Comparison of ENCODE assay signal across 8 cellular contexts in genomic region chr6:12009904-12010634, GRCh38. TPM values are rescaled to one million over a fixed set of nuclear protein-coding genes. Genes with fewer than 3 reads are reported as not detected.
DNase-seq lines count a peak whose midpoint lies in the region; ATAC-seq, FAIRE-seq and TF ChIP-seq lines count a peak whose summit lies in the region.

No MANE protein-coding gene starts in this region.

- peak overlapping the region; percentile 85 to 96 (median 92) for H3K4me3 Mint-ChIP-seq in CD4-positive, alpha-beta memory T cell

- in situ Hi-C loops in GM12878 (cut with MboI): loop anchor here (5.0 to 25.0 kb wide), 3 partner anchors 178 to 595 kb away; no protein-coding TSS in a partner anchor
- in situ Hi-C loops in GM13976 (cut with MboI; ENCODE audit: low sequenced_read_pairs, unreplicated experiment): loop anchor here (10.0 to 25.0 kb wide), 2 partner anchors 55 to 298 kb away; no protein-coding TSS in a partner anchor

- CTCF ChIA-PET in CD4-positive, alpha-beta memory T cell (lab: Charles Lee; ENCODE audit: partially characterized antibody): interaction anchor here (0.9 to 1.3 kb wide), 3 partner anchors 56 to 293 kb away, joined by 3 to 4 read pairs (median 4); no protein-coding TSS in a partner anchor
- CTCF ChIA-PET in GM12878 (lab: Yijun Ruan, JAX): interaction anchor here (0.6 to 1.1 kb wide), 4 partner anchors 49 to 289 kb away, joined by 3 to 5 read pairs (median 4); no protein-coding TSS in a partner anchor

- no peak for TF ChIP-seq CTCF in GM12878 (IDR thresholded peaks at IDR 0.05 in 2 of 3, conservative IDR thresholded peaks at IDR 0.05 in 1 of 3; ENCODE audit: control insufficient read depth in 2 of 3, extremely low read depth in 1 of 3, insufficient read depth in 1 of 3, low read depth in 3 of 3, low read length in 3 of 3)
- no peak for TF ChIP-seq CTCF in left lung (IDR thresholded peaks at IDR 0.05)
- TF ChIP-seq CTCF in thoracic aorta (IDR thresholded peaks at IDR 0.05): no peak
- no peak for TF ChIP-seq CTCF in GM13976 (IDR thresholded peaks at IDR 0.05; ENCODE audit: borderline replicate concordance, control extremely low read depth, extremely low read depth, insufficient read depth, missing control alignments)

- no peak for TF ChIP-seq POLR2A in GM12878 (IDR thresholded peaks at IDR 0.05; ENCODE audit: low read depth, low read length)

- H3K4me1 ChIP-seq in CD4-positive, alpha-beta memory T cell (ENCODE audit: insufficient read depth, low read length): peaks cover 37% of the 10 kb centered on the region
- H3K4me1 ChIP-seq in HUES64 (ENCODE audit: insufficient read depth, low read length) (peaks cover 27% of the 10 kb centered on the region), GM12878 (ENCODE audit: control insufficient read depth, insufficient read depth, low read length) (peaks cover 8% of the 10 kb centered on the region), left lung (peaks cover 5 to 42% of the 10 kb centered on the region in 2 donors), thoracic aorta (ENCODE audit: control insufficient read depth in 1 of 2, low read depth in 2 of 2) (peaks cover 14 to 26% of the 10 kb centered on the region in 2 donors)

- intact Hi-C loops in CD4-positive, alpha-beta memory T cell (cut with micrococcal nuclease): loop anchor here (2.0 to 10.0 kb wide), 11 partner anchors 31 to 1318 kb away; partner anchors contain the start of genes C6orf52, MAK and PAK1IP1
- intact Hi-C loops in GM12878 (cut with micrococcal nuclease; ENCODE audit: unreplicated experiment) (loop anchor here (2.0 to 10.0 kb wide), 6 partner anchors 223 to 347 kb away; partner anchors contain the start of gene EDN1), left lung (cut with DNase I) (no loop called here)

- DNase-seq in CD4-positive, alpha-beta memory T cell: peak in 2 of 5 donors; percentile 10 to 16
- DNase-seq in GM12878 (ENCODE audit: low read depth, low spot score) (no peak), left lung (no peak), thoracic aorta (ENCODE audit: low spot score) (no peak), GM19238 (ENCODE audit: insufficient read length, low spot score) (no peak), 8988T (no peak), GM13976 (ENCODE audit: low spot score) (no peak)

- no peak for TF ChIP-seq EP300 in GM12878 (IDR thresholded peaks at IDR 0.05; ENCODE audit: borderline replicate concordance in 1 of 2, control insufficient read depth in 1 of 2, low read depth in 2 of 2, low read length in 2 of 2)

- TSS peak; percentile 86 for BruUV-seq in GM12878 (replicated peaks; lab: Mats Ljungman, UMichigan)

- POLR2A ChIA-PET in CD4-positive, alpha-beta memory T cell (lab: Charles Lee; ENCODE audit: partially characterized antibody): interaction anchor here (0.6 to 6.4 kb wide), 11 partner anchors 29 to 1288 kb away, joined by 3 to 45 read pairs (median 4); partner anchors contain the start of gene TMEM14C
- POLR2A ChIA-PET in GM12878 (lab: Charles Lee): interaction anchor here (0.8 to 1.5 kb wide), 9 partner anchors 43 to 302 kb away, joined by 3 to 6 read pairs (median 4); no protein-coding TSS in a partner anchor

- no peaks in the 10 kb centered on the region for H3K27me3 ChIP-seq in CD4-positive, alpha-beta memory T cell (ENCODE audit: insufficient read depth, low read length)
- H3K27me3 ChIP-seq in HUES64 (ENCODE audit: insufficient read depth, low read length): no peaks in the 10 kb centered on the region
- no peaks in the 10 kb centered on the region for H3K27me3 ChIP-seq in GM12878 (replicated peaks in 1 of 2; ENCODE audit: control insufficient read depth in 2 of 2, insufficient read depth in 2 of 2, low read length in 1 of 2)
- H3K27me3 ChIP-seq in left lung: no peaks in the 10 kb centered on the region
- no peaks in the 10 kb centered on the region for H3K27me3 ChIP-seq in thoracic aorta (replicated peaks; ENCODE audit: insufficient read depth)

- H3K36me3 Mint-ChIP-seq in CD4-positive, alpha-beta memory T cell: peaks cover 7 to 23% of the 10 kb centered on the region in 2 donors

- no peak for TF ChIP-seq RAD21 in GM12878 (IDR thresholded peaks at IDR 0.05; ENCODE audit: insufficient read depth, low read depth, low read length)

- peaks cover 0 to 3% of the 10 kb centered on the region in 2 donors for H3K27me3 Mint-ChIP-seq in CD4-positive, alpha-beta memory T cell

- H3K4me2 ChIP-seq in GM12878 (ENCODE audit: control insufficient read depth, insufficient read depth): peak overlapping the region; percentile 79

- H3K79me2 ChIP-seq in GM12878 (ENCODE audit: control insufficient read depth, insufficient read depth, low read length): peaks cover 48% of the 10 kb centered on the region

- SMC1A ChIA-PET in GM12878 (lab: Charles Lee; ENCODE audit: uncharacterized antibody, unreplicated experiment): interaction anchor here (0.6 to 3.1 kb wide), 35 partner anchors 9 to 598 kb away, joined by 3 to 23 read pairs (median 5); no protein-coding TSS in a partner anchor

- H3K27ac ChIP-seq in CD4-positive, alpha-beta memory T cell (ENCODE audit: low read depth, low read length): peak overlapping the region; percentile 99
- H3K27ac ChIP-seq in HUES64 (ENCODE audit: low read depth, low read length) (peak overlapping the region; percentile 91; the same call in 1 of the 2 replicates), GM12878 (ENCODE audit: control insufficient read depth, insufficient read depth) (peak overlapping the region; percentile 96), left lung (peak overlapping the region; percentile 97 to 98), thoracic aorta (peak overlapping the region; percentile 94 to 98)

- H4K20me1 ChIP-seq in GM12878 (ENCODE audit: control insufficient read depth, insufficient read depth): no peaks in the 10 kb centered on the region

- peak overlapping the region; percentile 85 to 98 for H3K4me3 ChIP-seq in CD4-positive, alpha-beta memory T cell (ENCODE audit: low read length in 2 of 2)
- H3K4me3 ChIP-seq in HUES64 (ENCODE audit: low read length) (peak overlapping the region; percentile 84), GM12878 (peak overlapping the region; percentile 68), left lung (peak overlapping the region; percentile 44 to 70), thoracic aorta (peak overlapping the region; percentile 80)

- WGBS in HUES64: 8% methylated on average over 7 of the region's 8 CpGs
- WGBS in GM12878 (ENCODE audit: insufficient coverage, insufficient replicate concordance, low lambda C conversion rate, missing lambda C conversion rate): under 1% methylated on average over 8 of the region's 8 CpGs

- peak overlapping the region; percentile 70; the same call in 1 of the 2 replicates for H3K9ac ChIP-seq in HUES64 (ENCODE audit: low read depth, low read length)
- peak overlapping the region; percentile 87 for H3K9ac ChIP-seq in GM12878 (ENCODE audit: control insufficient read depth, insufficient read depth, low read length)

- no peak overlapping the region for H2AFZ ChIP-seq in GM12878 (ENCODE audit: control insufficient read depth, low read depth, low read length)

- FAIRE-seq in GM12878 (lab: Jason Lieb, UNC): no peak

- H3K9me3 ChIP-seq in CD4-positive, alpha-beta memory T cell (ENCODE audit: control insufficient read depth in 1 of 2, low read length in 2 of 2): no peaks in the 10 kb centered on the region
- H3K9me3 ChIP-seq in HUES64 (ENCODE audit: insufficient read depth, low read depth, low read length) (peaks cover 5% of the 10 kb centered on the region; the same call in 1 of the 2 replicates), GM12878 (replicated peaks; ENCODE audit: control insufficient read depth, insufficient read depth, low read length) (peaks cover 7% of the 10 kb centered on the region; the same call in 2 of the 3 replicates), left lung (no peaks in the 10 kb centered on the region), thoracic aorta (no peaks in the 10 kb centered on the region)

- peak overlapping the region; percentile 94 to 100 (median 97) for H3K27ac Mint-ChIP-seq in CD4-positive, alpha-beta memory T cell

- peaks cover 29 to 49% (median 37%) of the 10 kb centered on the region in 4 donors for H3K4me1 Mint-ChIP-seq in CD4-positive, alpha-beta memory T cell

- ATAC-seq in GM12878: no peak
- ATAC-seq in left lung: no peak
- ATAC-seq in thoracic aorta (ENCODE audit: insufficient number of reproducible peaks, low FRiP score, low read depth): no peak

- peaks cover 0 to 3% (median 0%) of the 10 kb centered on the region in 8 donors for H3K9me3 Mint-ChIP-seq in CD4-positive, alpha-beta memory T cell

- no peaks in the 10 kb centered on the region for H3K36me3 ChIP-seq in CD4-positive, alpha-beta memory T cell (ENCODE audit: insufficient read depth, low read length)
- H3K36me3 ChIP-seq in HUES64 (ENCODE audit: insufficient read depth, low read length) (peaks cover 4% of the 10 kb centered on the region; the same call in 1 of the 2 replicates), GM12878 (ENCODE audit: control insufficient read depth in 2 of 2, insufficient read depth in 2 of 2, low read length in 1 of 2) (peaks cover 0 to 4% of the 10 kb centered on the region in 2 experiments; a peak in 1 of 4 replicates), left lung (no peaks in the 10 kb centered on the region), thoracic aorta (no peaks in the 10 kb centered on the region)

- RAD21 ChIA-PET in GM12878 (lab: Charles Lee; ENCODE audit: unreplicated experiment): interaction anchor here (0.5 to 6.9 kb wide), 26 partner anchors 39 to 595 kb away, joined by 3 to 77 read pairs (median 4); partner anchors contain the start of gene EDN1

RNA-seq across cellular contexts. Expression of gene HIVEP1, which starts 2.0 kb away (rescaled TPM):
- total RNA-seq in CD4-positive, alpha-beta memory T cell: 10 to 100 TPM; 16.6 to 17.6 TPM
- 1 to 10 TPM in 1 of 2 donors, under 1 TPM in 1; 0.47 to 7.2 TPM for polyA plus RNA-seq in CD4-positive, alpha-beta memory T cell
- 8.9 TPM for polyA plus RNA-seq in HUES64 (2013, experiment 1 of 2)
- polyA plus RNA-seq in HUES64 (2013, experiment 2 of 2): 11.3 TPM
- 251 and 262 TPM in 2 replicates for total RNA-seq in GM12878 (2013; cell fraction: nucleolus; rRNA removed)
- 32.2 and 33.7 TPM in 2 replicates for total RNA-seq in GM12878 (2014; rRNA removed)
- total RNA-seq in GM12878 (2014; rRNA removed; fragmentation: Illumina TruSeq; extraction: Trizol): 37.0 and 39.1 TPM in 2 replicates
- total RNA-seq in GM12878 (2021): 37.5 and 37.7 TPM in 2 replicates
- 14.0 TPM for polyA plus RNA-seq in GM12878 (2011; ENCODE audit: low read depth)
- 13.6 and 19.7 TPM in 2 replicates for polyA plus RNA-seq in GM12878 (2011; rRNA removed)
- polyA plus RNA-seq in GM12878 (2011; cell fraction: cytosol; rRNA removed): 23.6 and 25.1 TPM in 2 replicates
- 36.9 and 47.3 TPM in 2 replicates for polyA plus RNA-seq in GM12878 (2011; cell fraction: nucleus; rRNA removed)
- 14.9 and 17.9 TPM in 2 replicates for polyA plus RNA-seq in GM12878 (2012)
- 31.1 and 40.9 TPM in 2 replicates for polyA plus RNA-seq in GM12878 (2014; fragmentation: Illumina TruSeq; extraction: Trizol)
- polyA plus RNA-seq in GM12878 (2014; fragmentation: Nextera tagmentation; extraction: Ambion mirVana): 1 to 10 TPM; 4.3 to 6.7 TPM
- polyA plus RNA-seq in GM12878 (2014; rRNA removed): 22.5 and 23.5 TPM in 2 replicates
- 10 to 100 TPM; 11.9 to 13.2 TPM for polyA plus RNA-seq in GM12878 (2016; fragmentation: Nextera tagmentation; extraction: Ambion mirVana)
- 71.2 and 77.4 TPM in 2 replicates for polyA minus RNA-seq in GM12878 (2011; rRNA and poly(A)+ RNA removed)
- 17.7 and 17.9 TPM in 2 replicates for polyA minus RNA-seq in GM12878 (2011; cell fraction: cytosol; rRNA and poly(A)+ RNA removed)
- polyA minus RNA-seq in GM12878 (2011; cell fraction: nucleus; rRNA and poly(A)+ RNA removed): 62.4 and 93.5 TPM in 2 replicates
- 10 to 100 TPM; 29.2 to 35.9 TPM for total RNA-seq in left lung
- 10 to 100 TPM; 22.3 to 34.4 TPM for total RNA-seq in thoracic aorta

Comparison
In these comparisons a context has a peak if more than half of its experiments do, and no peak if none do; other contexts are left out.
1. intact Hi-C loops: an anchor here in CD4-positive, alpha-beta memory T cell (2.0 to 10.0 kb wide) and GM12878 (2.0 to 10.0 kb wide); none called in left lung.